In genomic region chr1:91666651-91667050, GRCh38 we compare ENCODE assay signal across 8 cellular contexts.
A peak's percentile ranks its signal among the peaks of the same experiment; 100 is the strongest.
DNase-seq lines count a peak whose midpoint lies in the region; TF ChIP-seq lines count a peak whose summit lies in the region.
"Not testable (repeated sequence)": the region's sequence is repeated elsewhere in the genome, so short reads cannot be mapped to it uniquely, and the experiment has no call there.

No MANE protein-coding gene starts in this region.

- WGBS in GM23248 (ENCODE audit: low coverage in 1 of 2, low lambda C conversion rate in 2 of 2, missing lambda C conversion rate in 2 of 2), 2 experiments: 2 to 4% methylated on average over 5 of the region's 5 CpGs

- H3K9me3 ChIP-seq in GM23248 (ENCODE audit: low read depth): not testable (repeated sequence)

- H3K4me1 Mint-ChIP-seq in immature natural killer cell: peaks cover 12 to 27% of the 10 kb centered on the region in 2 donors
- H3K4me1 Mint-ChIP-seq in mesothelial cell of epicardium, nephron: not testable (repeated sequence)

- H4K20me1 ChIP-seq in GM23248 (ENCODE audit: insufficient read depth): not testable (repeated sequence)

- H3K9me2 ChIP-seq in GM23248 (ENCODE audit: insufficient read depth): not testable (repeated sequence)

- H3K9ac ChIP-seq in GM23248: peak overlapping the region; percentile 56

- H3K4me1 ChIP-seq in GM23248 (ENCODE audit: insufficient read depth): peaks cover 10% of the 10 kb centered on the region

- H3K4me3 Mint-ChIP-seq in immature natural killer cell (peak overlapping the region in 3 of 5 donors; percentile 60 to 82 (median 67)), nephron (peak overlapping the region in 1 of 3 experiments; percentile 29)
- not testable (repeated sequence) for H3K4me3 Mint-ChIP-seq in mesothelial cell of epicardium

- DNase-seq in GM23248: peak; percentile 64
- DNase-seq in amniotic epithelial cell (ENCODE audit: low read depth): peak; percentile 9
- peak; percentile 48 for DNase-seq in choroid plexus epithelial cell (ENCODE audit: low read depth)
- peak; percentile 65 for DNase-seq in fibroblast of mammary gland (ENCODE audit: low read depth)
- not testable (repeated sequence) for DNase-seq in immature natural killer cell; mesothelial cell of epicardium (ENCODE audit: low spot score in 2 of 2, unreplicated experiment in 2 of 2)
- DNase-seq in stromal cell of bone marrow (ENCODE audit: low read depth): peak; percentile 41

- peak overlapping the region in 4 of 6 donors; percentile 70 to 91 (median 84) for H3K27ac Mint-ChIP-seq in immature natural killer cell
- H3K27ac Mint-ChIP-seq in mesothelial cell of epicardium: peak overlapping the region; percentile 64
- peak overlapping the region in 2 of 3 experiments; percentile 25 to 71 for H3K27ac Mint-ChIP-seq in nephron

- not testable (repeated sequence) for H3K27me3 Mint-ChIP-seq in immature natural killer cell (ENCODE audit: low read depth in 3 of 3); mesothelial cell of epicardium (ENCODE audit: low read depth); nephron (ENCODE audit: low read depth)

- H3K9me3 Mint-ChIP-seq in immature natural killer cell, mesothelial cell of epicardium, nephron: not testable (repeated sequence)

- H2AFZ ChIP-seq in GM23248: peak overlapping the region; percentile 75

- H3K27me3 ChIP-seq in GM23248 (replicated peaks; ENCODE audit: insufficient read depth): not testable (repeated sequence)

- not testable (repeated sequence) for H3K36me3 Mint-ChIP-seq in immature natural killer cell; mesothelial cell of epicardium; nephron (ENCODE audit: low read depth)

- H3K4me2 ChIP-seq in GM23248 (ENCODE audit: unreplicated experiment): peak overlapping the region; percentile 35

- in situ Hi-C loops in GM23248 (cut with MboI): not testable (repeated sequence)

- H3K36me3 ChIP-seq in GM23248 (ENCODE audit: low read depth): not testable (repeated sequence)

- TF ChIP-seq CTCF in choroid plexus epithelial cell (conservative IDR thresholded peaks at IDR 0.05; ENCODE audit: low read depth, low read length); fibroblast of mammary gland (conservative IDR thresholded peaks at IDR 0.05; ENCODE audit: control insufficient read depth, insufficient read depth, low read depth, low read length); mesothelial cell of epicardium (IDR thresholded peaks at IDR 0.05; ENCODE audit: unreplicated experiment); nephron (IDR thresholded peaks at IDR 0.05; ENCODE audit: unreplicated experiment in 3 of 3): not testable (repeated sequence)

- not testable (repeated sequence) for H3K27ac ChIP-seq in GM23248

- H3K79me2 ChIP-seq in GM23248 (ENCODE audit: insufficient read depth): not testable (repeated sequence)

- H3K4me3 ChIP-seq in GM23248: peak overlapping the region; percentile 40
- not testable (repeated sequence) for H3K4me3 ChIP-seq in choroid plexus epithelial cell (ENCODE audit: low read depth, low read length); fibroblast of mammary gland (ENCODE audit: control insufficient read depth, low read depth, low read length)

- H3F3A ChIP-seq in GM23248 (ENCODE audit: insufficient read depth): not testable (repeated sequence)
